In genomic region chr3:179068779-179069530, GRCh38 we compare ENCODE assay signal across 8 cellular contexts. TPM values are rescaled to one million over a fixed set of nuclear protein-coding genes. Genes with fewer than 3 reads are reported as not detected.
DNase-seq lines count a peak whose midpoint lies in the region; ATAC-seq, FAIRE-seq and TF ChIP-seq lines count a peak whose summit lies in the region.

No MANE protein-coding gene starts in this region.

- peaks cover 19% of the 10 kb centered on the region for H3K4me1 ChIP-seq in PC-9 (replicated peaks; ENCODE audit: insufficient read depth)
- H3K4me1 ChIP-seq in GM12878 (ENCODE audit: control insufficient read depth, insufficient read depth, low read length): peaks cover 8% of the 10 kb centered on the region; the same call in 1 of the 2 replicates
- H3K4me1 ChIP-seq in spleen: peaks cover 7 to 43% (median 26%) of the 10 kb centered on the region in 6 donors

- POLR2A ChIA-PET in AG04450 (lab: Yijun Ruan, JAX) (interaction anchor here (0.7 kb wide), 1 partner anchor 494 kb away, joined by 4 read pairs; the partner anchor contains the start of gene ACTL6A), PC-9 (lab: Charles Lee; ENCODE audit: unreplicated experiment) (no interaction called here), GM12878 (lab: Charles Lee) (interaction anchor here (0.5 to 13.4 kb wide), 11 partner anchors 9 to 493 kb away, joined by 3 to 138 read pairs (median 4); partner anchors contain the start of genes ACTL6A and PIK3CA)
- POLR2A ChIA-PET in naive thymus-derived CD8-positive, alpha-beta T cell (lab: Charles Lee): interaction anchor here (3.8 kb wide), 1 partner anchor 79 kb away, joined by 30 read pairs; the partner anchor contains the start of gene PIK3CA

- H3K9me3 Mint-ChIP-seq in naive thymus-derived CD8-positive, alpha-beta T cell: no peaks in the 10 kb centered on the region

- peak overlapping the region; percentile 90 for H3K4me3 ChIP-seq in AG04450 (ENCODE audit: low read depth, low read length)
- H3K4me3 ChIP-seq in PC-9: no peak overlapping the region
- peak overlapping the region; percentile 70 for H3K4me3 ChIP-seq in GM12878
- peak overlapping the region in 1 of 8 donors; percentile 79 for H3K4me3 ChIP-seq in spleen

- peaks cover 5 to 29% (median 11%) of the 10 kb centered on the region in 3 donors for H3K36me3 Mint-ChIP-seq in naive thymus-derived CD8-positive, alpha-beta T cell

- H3K36me3 ChIP-seq in PC-9 (ENCODE audit: low read depth) (no peaks in the 10 kb centered on the region), GM12878 (ENCODE audit: control insufficient read depth in 2 of 2, insufficient read depth in 2 of 2, low read length in 1 of 2) (peaks cover 0 to 14% of the 10 kb centered on the region in 2 experiments; a peak in 1 of 4 replicates), spleen (peaks cover 0 to 36% (median 9%) of the 10 kb centered on the region in 6 donors)

- TF ChIP-seq POLR2A in GM12878 (IDR thresholded peaks at IDR 0.05; ENCODE audit: low read depth, low read length) (no peak), spleen (IDR thresholded peaks at IDR 0.05) (no peak)

- H4K20me1 ChIP-seq in PC-9 (ENCODE audit: insufficient read depth) (no peaks in the 10 kb centered on the region), GM12878 (ENCODE audit: control insufficient read depth, insufficient read depth) (no peaks in the 10 kb centered on the region)

- CTCF ChIA-PET in AG04450 (lab: Charles Lee) (interaction anchor here (0.6 to 3.8 kb wide), 18 partner anchors 13 to 285 kb away, joined by 3 to 51 read pairs (median 4); partner anchors contain the start of genes PIK3CA and ZNF639), PC-9 (lab: Charles Lee) (interaction anchor here (1.0 kb wide), 1 partner anchor 40 kb away, joined by 3 read pairs; no protein-coding TSS in a partner anchor), GM12878 (lab: Yijun Ruan, JAX) (interaction anchor here (0.7 to 9.1 kb wide), 29 partner anchors 9 to 633 kb away, joined by 3 to 124 read pairs (median 5); partner anchors contain the start of gene PIK3CA)

- in situ Hi-C loops in GM12878 (cut with MboI): loop anchor here (25.0 kb wide), 1 partner anchor 893 kb away; no protein-coding TSS in a partner anchor

- RAD21 ChIA-PET in GM12878 (lab: Charles Lee; ENCODE audit: unreplicated experiment): interaction anchor here (0.7 to 12.8 kb wide), 21 partner anchors 8 to 493 kb away, joined by 3 to 231 read pairs (median 5); partner anchors contain the start of genes ACTL6A and PIK3CA

- ATAC-seq in GM12878 (peak; percentile 58), GM18873 (IDR thresholded peaks at IDR 0.05; ENCODE audit: low FRiP score, unreplicated experiment) (no peak), HG02759 (IDR thresholded peaks at IDR 0.05; ENCODE audit: unreplicated experiment) (no peak)
- no peak for ATAC-seq in naive thymus-derived CD8-positive, alpha-beta T cell

- no peaks in the 10 kb centered on the region for H3F3A ChIP-seq in PC-9 (ENCODE audit: insufficient read depth, low read depth)

- H3K9me3 ChIP-seq in AG04450 (ENCODE audit: control insufficient read depth, insufficient read depth, low read length) (no peaks in the 10 kb centered on the region), PC-9 (ENCODE audit: insufficient read depth, low read depth) (no peaks in the 10 kb centered on the region), GM12878 (replicated peaks; ENCODE audit: control insufficient read depth, insufficient read depth, low read length) (no peaks in the 10 kb centered on the region), spleen (no peaks in the 10 kb centered on the region)

- H3K27ac ChIP-seq in AG04450 (ENCODE audit: low read depth, low read length): no peak overlapping the region
- no peak overlapping the region for H3K27ac ChIP-seq in PC-9
- peak overlapping the region; percentile 92 for H3K27ac ChIP-seq in GM12878 (ENCODE audit: control insufficient read depth, insufficient read depth)
- H3K27ac ChIP-seq in spleen: no peak overlapping the region

- no peaks in the 10 kb centered on the region for H3K27me3 Mint-ChIP-seq in naive thymus-derived CD8-positive, alpha-beta T cell

- H3K79me2 ChIP-seq in PC-9 (ENCODE audit: low read depth) (0 out of 2 replicates have a peak, but pooled peaks cover 4% of the 10 kb centered on the region), GM12878 (ENCODE audit: control insufficient read depth, insufficient read depth, low read length) (peaks cover 79% of the 10 kb centered on the region)

- SMC1A ChIA-PET in GM12878 (lab: Charles Lee; ENCODE audit: uncharacterized antibody, unreplicated experiment): interaction anchor here (0.5 to 13.5 kb wide), 36 partner anchors 7 to 1922 kb away, joined by 3 to 225 read pairs (median 5); partner anchors contain the start of genes ACTL6A and PIK3CA

- H3K27ac Mint-ChIP-seq in naive thymus-derived CD8-positive, alpha-beta T cell: peak overlapping the region in 6 of 10 donors; percentile 7 to 52 (median 26)

- H2AFZ ChIP-seq in PC-9 (no peak overlapping the region), GM12878 (ENCODE audit: control insufficient read depth, low read depth, low read length) (0 out of 2 replicates have a peak overlapping the region, but pooled peaks have one; percentile 9)

- no peak for TF ChIP-seq EP300 in GM12878 (IDR thresholded peaks at IDR 0.05; ENCODE audit: borderline replicate concordance in 1 of 2, control insufficient read depth in 1 of 2, low read depth in 2 of 2, low read length in 2 of 2)

- H3K27me3 ChIP-seq in AG04450 (ENCODE audit: control insufficient read depth, insufficient read depth, low read length) (no peaks in the 10 kb centered on the region), PC-9 (ENCODE audit: insufficient read depth, low read depth) (no peaks in the 10 kb centered on the region), GM12878 (replicated peaks in 1 of 2; ENCODE audit: control insufficient read depth in 2 of 2, insufficient read depth in 2 of 2, low read length in 1 of 2) (no peaks in the 10 kb centered on the region), spleen (replicated peaks in 1 of 7) (no peaks in the 10 kb centered on the region)

- BruUV-seq in PC-9 (replicated peaks; lab: Mats Ljungman, UMichigan) (no TSS peak), GM12878 (replicated peaks; lab: Mats Ljungman, UMichigan) (no TSS peak)

- peak overlapping the region; percentile 77 for H3K9ac ChIP-seq in GM12878 (ENCODE audit: control insufficient read depth, insufficient read depth, low read length)

- TF ChIP-seq CTCF in AG04450 (IDR thresholded peaks at IDR 0.05; ENCODE audit: low read depth, low read length) (peak; percentile 62), GM12874 (IDR thresholded peaks at IDR 0.05; ENCODE audit: insufficient read depth, low read depth, low read length) (peak; percentile 22), PC-9 (conservative IDR thresholded peaks at IDR 0.05) (peak; percentile 71), GM12878 (IDR thresholded peaks at IDR 0.05 in 2 of 3, conservative IDR thresholded peaks at IDR 0.05 in 1 of 3; ENCODE audit: control insufficient read depth in 2 of 3, extremely low read depth in 1 of 3, insufficient read depth in 1 of 3, low read depth in 3 of 3, low read length in 3 of 3) (peak; percentile 39 to 64 (median 51); a peak in 5 of 6 replicates), spleen (IDR thresholded peaks at IDR 0.05 in 8 of 11, conservative IDR thresholded peaks at IDR 0.05 in 3 of 11) (peak in 2 of 11 experiments; percentile 14 to 31)

- intact Hi-C loops in PC-9 (cut with micrococcal nuclease; ENCODE audit: unreplicated experiment) (loop anchor here (1.0 to 2.0 kb wide), 2 partner anchors 78 to 247 kb away; no protein-coding TSS in a partner anchor), GM12878 (cut with micrococcal nuclease; ENCODE audit: unreplicated experiment) (loop anchor here (1.0 to 2.0 kb wide), 2 partner anchors 52 to 248 kb away; no protein-coding TSS in a partner anchor), spleen (cut with DNase I; ENCODE audit: low total_unique reads) (no loop called here)

- no peaks in the 10 kb centered on the region for H3K9me2 ChIP-seq in PC-9 (ENCODE audit: insufficient read depth)

- H3K4me3 Mint-ChIP-seq in naive thymus-derived CD8-positive, alpha-beta T cell: peak overlapping the region in 4 of 10 donors; percentile 8 to 30 (median 20)

- peak; percentile 83 for TF ChIP-seq RAD21 in GM12878 (IDR thresholded peaks at IDR 0.05; ENCODE audit: insufficient read depth, low read depth, low read length)

- DNase-seq in AG04450 (ENCODE audit: low read depth, low spot score) (no peak), PC-9 (peak in 1 of 2 experiments; percentile 31), GM12878 (ENCODE audit: low read depth, low spot score) (no peak), spleen (no peak)
- peak in 3 of 10 donors; percentile 7 to 23 (median 22) for DNase-seq in naive thymus-derived CD8-positive, alpha-beta T cell

- WGBS in GM12878 (ENCODE audit: insufficient coverage, insufficient replicate concordance, low lambda C conversion rate, missing lambda C conversion rate): 45% methylated on average over 5 of the region's 5 CpGs
- WGBS in spleen, 5 donors: 85 to 95% (median 87%) methylated on average over 5 of the region's 5 CpGs

- no peak overlapping the region for H3K4me2 ChIP-seq in PC-9
- peak overlapping the region; percentile 61 for H3K4me2 ChIP-seq in GM12878 (ENCODE audit: control insufficient read depth, insufficient read depth)

- H3K4me1 Mint-ChIP-seq in naive thymus-derived CD8-positive, alpha-beta T cell: peaks cover 31 to 55% (median 43%) of the 10 kb centered on the region in 4 donors

- no peak for FAIRE-seq in GM12878 (lab: Jason Lieb, UNC)

RNA-seq across cellular contexts. Expression of gene ZMAT3, which starts 2.7 kb away (rescaled TPM):
- polyA plus RNA-seq in AG04450 (2011; rRNA removed) (46.2 and 51.9 TPM in 2 replicates), GM12878 (2011; rRNA removed) (55.9 and 71.3 TPM in 2 replicates), GM12878 (2014; fragmentation: Illumina TruSeq; extraction: Trizol) (31.8 and 39.9 TPM in 2 replicates), GM12878 (2014; fragmentation: Nextera tagmentation; extraction: Ambion mirVana) (10 to 100 TPM in 1 of 2 experiments, 1 to 10 TPM in 1; 6.2 to 10.4 TPM), GM12878 (2014; rRNA removed) (17.0 and 22.3 TPM in 2 replicates), GM12878 (2016; fragmentation: Nextera tagmentation; extraction: Ambion mirVana) (10 to 100 TPM; 27.3 to 30.8 TPM), spleen (1 to 10 TPM; 2.1 to 3.5 (median 3.0) TPM)
- polyA minus RNA-seq in AG04450 (2011; rRNA and poly(A)+ RNA removed): 167 and 212 TPM in 2 replicates
- total RNA-seq in PC-9 (2021) (5.9 and 7.2 TPM in 2 replicates), GM12878 (2014; rRNA removed) (13.4 and 16.5 TPM in 2 replicates), GM12878 (2014; rRNA removed; fragmentation: Illumina TruSeq; extraction: Trizol) (24.3 and 27.2 TPM in 2 replicates), GM12878 (2021) (41.7 and 46.8 TPM in 2 replicates), spleen (10 to 100 TPM; 15.4 to 29.7 (median 20.3) TPM)
- 70.3 and 76.3 TPM in 2 replicates for total RNA-seq in GM12878 (2013; cell fraction: nucleolus; rRNA removed)
- 14.5 TPM for polyA plus RNA-seq in GM12878 (2011; ENCODE audit: low read depth)
- polyA plus RNA-seq in GM12878 (2011; cell fraction: cytosol; rRNA removed): 34.0 and 42.8 TPM in 2 replicates
- polyA plus RNA-seq in GM12878 (2011; cell fraction: nucleus; rRNA removed): 20.6 and 26.7 TPM in 2 replicates
- 23.6 and 25.6 TPM in 2 replicates for polyA plus RNA-seq in GM12878 (2012)
- 151 and 197 TPM in 2 replicates for polyA minus RNA-seq in GM12878 (2011; rRNA and poly(A)+ RNA removed)
- 51.8 and 67.6 TPM in 2 replicates for polyA minus RNA-seq in GM12878 (2011; cell fraction: cytosol; rRNA and poly(A)+ RNA removed)
- 49.3 and 82.5 TPM in 2 replicates for polyA minus RNA-seq in GM12878 (2011; cell fraction: nucleus; rRNA and poly(A)+ RNA removed)
- 10 to 100 TPM; 17.7 to 22.8 TPM for total RNA-seq in naive thymus-derived CD8-positive, alpha-beta T cell
- polyA plus RNA-seq in naive thymus-derived CD8-positive, alpha-beta T cell: 10 to 100 TPM; 15.1 to 16.3 (median 15.7) TPM
